ENCODE assay signal across 8 cellular contexts in the genomic region with DNA sequence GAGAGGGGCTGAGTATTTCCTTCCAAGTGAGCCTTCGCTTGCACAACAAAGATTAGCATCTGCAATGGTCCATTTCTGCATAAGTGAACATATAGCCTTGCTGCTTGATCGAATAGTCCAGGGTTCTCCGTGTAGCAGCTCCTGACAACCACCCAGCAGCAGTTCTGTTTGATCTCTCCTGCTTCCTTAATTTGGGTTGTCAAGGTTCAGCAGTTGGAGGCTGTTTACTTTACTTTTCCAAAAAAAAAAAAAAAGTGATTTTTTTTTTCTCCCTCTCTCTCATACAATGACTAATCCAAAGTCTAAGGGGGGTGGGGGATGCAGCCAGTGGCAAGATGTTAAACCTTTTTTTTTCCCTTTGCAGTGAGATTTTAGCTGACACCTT. TPM values are rescaled to one million over a fixed set of nuclear protein-coding genes. Genes with fewer than 3 reads are reported as not detected.
DNase-seq lines count a peak whose midpoint lies in the region; FAIRE-seq and TF ChIP-seq lines count a peak whose summit lies in the region.

No MANE protein-coding gene starts in this region.

- H3K4me1 Mint-ChIP-seq in chondrocyte (ENCODE audit: low read depth), result peaks cover 55% of the 10 kb centered on the region

- H4K20me1 ChIP-seq in MM.1S (ENCODE audit: insufficient read depth, low read length), result no peaks in the 10 kb centered on the region

- no peak overlapping the region for H3K4me2 ChIP-seq in MM.1S (ENCODE audit: low read depth, low read length)

- no peak for TF ChIP-seq EP300 in ovary (IDR thresholded peaks at IDR 0.05)

- DNase-seq in GF-D8 (lab: John Stamatoyannopoulos, UW), result peak; percentile 77
- DNase-seq in NCI-H69 (lab: John Stamatoyannopoulos, UW), result peak; percentile 87
- no peak for DNase-seq in chondrocyte (ENCODE audit: low spot score)
- no peak for DNase-seq in ovary
- DNase-seq in HUDEP-2 (lab: John Stamatoyannopoulos, UW; ENCODE audit: unreplicated experiment in 76 of 76), result no peak
- no peak for DNase-seq in HTR-8/SVneo (ENCODE audit: insufficient read length, low spot score)
- no peak for DNase-seq in MM.1S
- DNase-seq in cerebellar cortex (ENCODE audit: low spot score), result no peak

- H3K27ac ChIP-seq in ovary (peak overlapping the region in 1 of 2 donors; percentile 6), MM.1S (ENCODE audit: low read length) (no peak overlapping the region)

- H3F3A ChIP-seq in MM.1S (ENCODE audit: insufficient read depth, low read length), result peaks cover 7% of the 10 kb centered on the region

- WGBS in ovary, 3 donors, result 49 to 67% (median 61%) methylated on average over 3 of the region's 3 CpGs

- H3K4me1 ChIP-seq in ovary (ENCODE audit: insufficient read depth), result peaks cover 2% of the 10 kb centered on the region
- peaks cover 6% of the 10 kb centered on the region; the same call in 1 of the 2 replicates for H3K4me1 ChIP-seq in MM.1S (ENCODE audit: low read length)

- TF ChIP-seq POLR2A in ovary (IDR thresholded peaks at IDR 0.05), result no peak

- no peaks in the 10 kb centered on the region for H3K27me3 ChIP-seq in ovary
- peaks cover 11% of the 10 kb centered on the region for H3K27me3 ChIP-seq in MM.1S (replicated peaks; ENCODE audit: insufficient read depth, low read length)

- no peak for FAIRE-seq in HTR-8/SVneo (lab: Jason Lieb, UNC)

- TF ChIP-seq CTCF in chondrocyte (IDR thresholded peaks at IDR 0.05) (no peak), ovary (IDR thresholded peaks at IDR 0.05) (no peak), MM.1S (IDR thresholded peaks at IDR 0.05; ENCODE audit: low read length) (no peak)

- H3K9ac ChIP-seq in MM.1S (ENCODE audit: low read length), result no peak overlapping the region

- intact Hi-C loops in ovary (cut with DNase I), result loop anchor here in 3 of 4 donors (5.0 to 10.0 kb wide), 7 partner anchors 273 to 865 kb away; no protein-coding TSS in a partner anchor

- H3K36me3 Mint-ChIP-seq in chondrocyte (ENCODE audit: low read depth), result peaks cover 8% of the 10 kb centered on the region

- H3K4me3 ChIP-seq in ovary, result peak overlapping the region; percentile 86
- H3K4me3 ChIP-seq in MM.1S (ENCODE audit: low read length), result no peak overlapping the region

- no peaks in the 10 kb centered on the region for H3K27me3 Mint-ChIP-seq in chondrocyte (ENCODE audit: low read depth)

- H3K36me3 ChIP-seq in ovary, result no peaks in the 10 kb centered on the region
- no peaks in the 10 kb centered on the region for H3K36me3 ChIP-seq in MM.1S (replicated peaks; ENCODE audit: insufficient read depth, low read length)

- H2AFZ ChIP-seq in MM.1S (ENCODE audit: low read length), result no peak overlapping the region

- no peaks in the 10 kb centered on the region for H3K9me2 ChIP-seq in MM.1S (replicated peaks; ENCODE audit: insufficient read depth, low read length)

- H3K27ac Mint-ChIP-seq in chondrocyte (ENCODE audit: unreplicated experiment), result peak overlapping the region; percentile 99

- H3K79me2 ChIP-seq in MM.1S (ENCODE audit: low read length), result no peaks in the 10 kb centered on the region

- H3K9me3 ChIP-seq in ovary (no peaks in the 10 kb centered on the region), MM.1S (replicated peaks; ENCODE audit: insufficient read depth, low read length) (no peaks in the 10 kb centered on the region)

- no peaks in the 10 kb centered on the region for H3K9me3 Mint-ChIP-seq in chondrocyte (ENCODE audit: low read depth)

- H3K4me3 Mint-ChIP-seq in chondrocyte (ENCODE audit: unreplicated experiment), result peak overlapping the region; percentile 84

RNA-seq across cellular contexts. Expression of gene FOXP1, which starts 3.6 kb away (rescaled TPM):
- total RNA-seq in chondrocyte (206 to 249 TPM (median 220 TPM) in 3 replicates), ovary (100 to 1,000 TPM in 6 of 7 donors, 10 to 100 TPM in 1; 89.4 to 126 (median 119) TPM)
- polyA plus RNA-seq in ovary, result 10 to 100 TPM; 31.7 to 42.6 TPM

Comparison
In these comparisons a context has a peak if more than half of its experiments do, and no peak if none do; other contexts are left out.
1. DNase-seq: peak in GF-D8 (single experiment) and NCI-H69 (single experiment); none in chondrocyte (single experiment), ovary (0 of 5), HUDEP-2 (0 of 76), HTR-8/SVneo (single experiment), MM.1S (single experiment) and cerebellar cortex (single experiment).